11 cellular contexts compared by ENCODE assay signal in genomic region chr3:52039846-52040245, GRCh38. TPM values are rescaled to one million over a fixed set of nuclear protein-coding genes. Genes with fewer than 3 reads are reported as not detected.
A peak's percentile ranks its signal among the peaks of the same experiment; 100 is the strongest.
DNase-seq lines count a peak whose midpoint lies in the region; ATAC-seq and TF ChIP-seq lines count a peak whose summit lies in the region.
"Had no signal": no experiment of that assay in that cellular context is flagged by ENCODE, and none has a peak within 500 bp of the region (broad histone marks: within the 10 kb centered on the region; RNA-seq: fewer than 3 reads in every experiment).

No MANE protein-coding gene starts in this region.

- 28% methylated on average over 10 of the region's 17 CpGs; no CpG with 5 or more reads in 1 of the 2 experiments for WGBS in IMR-90 (ENCODE audit: extremely low coverage in 2 of 2, insufficient read length in 1 of 2), 2 experiments

- H3K4ac ChIP-seq in IMR-90 (ENCODE audit: low read depth, low read length) = no peak overlapping the region

- H3K9ac ChIP-seq in IMR-90 (ENCODE audit: low read depth, low read length) = no peak overlapping the region

- H4K8ac ChIP-seq in IMR-90 (ENCODE audit: low read depth in 2 of 2, low read length in 2 of 2) = no peak overlapping the region; a peak in 1 of 4 replicates

- no peak overlapping the region for H3K4me3 Mint-ChIP-seq in naive thymus-derived CD4-positive, alpha-beta T cell
- H3K4me3 Mint-ChIP-seq in GM23338 = no peak overlapping the region
- H3K4me3 Mint-ChIP-seq: CD8-positive, alpha-beta T cell had no signal

- no peaks in the 10 kb centered on the region for H3K9me2 ChIP-seq in GM23338 (ENCODE audit: insufficient read depth)

- H3K4me1 ChIP-seq in IMR-90 (ENCODE audit: control insufficient read depth, insufficient read depth, low read length) (no peaks in the 10 kb centered on the region), GM23338 (ENCODE audit: insufficient read depth) (no peaks in the 10 kb centered on the region)
- no peaks in the 10 kb centered on the region for H3K4me1 ChIP-seq in naive thymus-derived CD4-positive, alpha-beta T cell (ENCODE audit: control insufficient read depth in 2 of 2, insufficient read depth in 2 of 2, low read length in 2 of 2)

- no peak overlapping the region for H2AK5ac ChIP-seq in IMR-90 (ENCODE audit: low read depth, low read length)

- POLR2A ChIA-PET in IMR-90 (lab: Charles Lee; ENCODE audit: unreplicated experiment) = no interaction called here
- POLR2A ChIA-PET in naive thymus-derived CD4-positive, alpha-beta T cell (lab: Charles Lee) = no interaction called here

- in situ Hi-C loops in IMR-90 (cut with MboI; ENCODE audit: low sequenced_read_pairs) = no loop called here

- H3K4me2 ChIP-seq in IMR-90 (ENCODE audit: low read depth, low read length) = no peak overlapping the region
- H3K4me2 ChIP-seq in GM23338 = no peak overlapping the region

- H3K18ac ChIP-seq in IMR-90 (ENCODE audit: low read depth, low read length) = no peak overlapping the region

- no peaks in the 10 kb centered on the region for H4K20me1 ChIP-seq in IMR-90 (ENCODE audit: insufficient read depth, low read length)
- no peaks in the 10 kb centered on the region for H4K20me1 ChIP-seq in GM23338 (replicated peaks; ENCODE audit: insufficient read depth)

- H2BK5ac ChIP-seq in IMR-90 (ENCODE audit: low read depth, low read length, poor library complexity, severe bottlenecking) = no peak overlapping the region

- H2BK15ac ChIP-seq in IMR-90 (ENCODE audit: low read depth, low read length) = no peak overlapping the region

- DNase-seq in IMR-90 = no peak
- DNase-seq in cerebellum (ENCODE audit: low spot score) = peak; percentile 64
- DNase-seq in inferior parietal cortex (ENCODE audit: extremely low spot score) = peak; percentile 93
- peak; percentile 90 for DNase-seq in sciatic nerve (ENCODE audit: low spot score)
- DNase-seq in CD1c-positive myeloid dendritic cell (ENCODE audit: extremely low spot score) = no peak
- DNase-seq in naive thymus-derived CD4-positive, alpha-beta T cell = no peak
- no peak for DNase-seq in GM23338 (ENCODE audit: low spot score)
- DNase-seq: CD8-positive, alpha-beta T cell; effector memory CD4-positive, alpha-beta T cell; stimulated activated CD4-positive, alpha-beta T cell treated with anti-CD3 and anti-CD28 coated beads, Interleukin-15, amount 100 ng/mL, for 24 hours had no signal

- no peak overlapping the region for H4K91ac ChIP-seq in IMR-90 (ENCODE audit: insufficient read depth, low read depth, low read length)

- H3K14ac ChIP-seq in IMR-90 (replicated peaks; ENCODE audit: low read depth, low read length) = no peak overlapping the region

- H3K79me2 ChIP-seq in GM23338 (replicated peaks; ENCODE audit: insufficient read depth) = no peaks in the 10 kb centered on the region

- H3K27me3 Mint-ChIP-seq in naive thymus-derived CD4-positive, alpha-beta T cell = peaks cover 0 to 9% (median 0%) of the 10 kb centered on the region in 5 donors
- peaks cover 2% of the 10 kb centered on the region for H3K27me3 Mint-ChIP-seq in GM23338 (ENCODE audit: insufficient read depth, low read depth, poor library complexity)

- H3K27ac ChIP-seq in IMR-90 (ENCODE audit: insufficient read depth, low read length) = no peak overlapping the region
- H3K27ac ChIP-seq in naive thymus-derived CD4-positive, alpha-beta T cell (ENCODE audit: low read depth, low read length) = no peak overlapping the region
- H3K27ac ChIP-seq in GM23338 (ENCODE audit: low read depth) = no peak overlapping the region

- TF ChIP-seq POLR2A in IMR-90 (IDR thresholded peaks at IDR 0.05; ENCODE audit: low read depth, low read length) = no peak

- no peak overlapping the region for H3K27ac Mint-ChIP-seq in naive thymus-derived CD4-positive, alpha-beta T cell
- no peak overlapping the region for H3K27ac Mint-ChIP-seq in GM23338
- H3K27ac Mint-ChIP-seq: CD8-positive, alpha-beta T cell had no signal

- ATAC-seq in IMR-90 (ENCODE audit: low read depth) = no peak
- peak; percentile 92 for ATAC-seq in sciatic nerve
- ATAC-seq in GM21367 (IDR thresholded peaks at IDR 0.05; ENCODE audit: unreplicated experiment) = no peak
- ATAC-seq in naive thymus-derived CD4-positive, alpha-beta T cell = no peak
- ATAC-seq in GM23338 = no peak
- ATAC-seq: CD8-positive, alpha-beta T cell had no signal

- no peak overlapping the region for H4K5ac ChIP-seq in IMR-90 (ENCODE audit: low read depth, low read length)

- H3K4me1 Mint-ChIP-seq in naive thymus-derived CD4-positive, alpha-beta T cell = peaks cover 0 to 24% (median 17%) of the 10 kb centered on the region in 7 donors
- peaks cover 2% of the 10 kb centered on the region for H3K4me1 Mint-ChIP-seq in GM23338

- no peaks in the 10 kb centered on the region for H3K36me3 Mint-ChIP-seq in naive thymus-derived CD4-positive, alpha-beta T cell
- no peaks in the 10 kb centered on the region for H3K36me3 Mint-ChIP-seq in GM23338 (ENCODE audit: low read depth)
- H3K36me3 Mint-ChIP-seq: CD8-positive, alpha-beta T cell had no signal

- no peaks in the 10 kb centered on the region; the same call in 1 of the 2 replicates for H3K27me3 ChIP-seq in IMR-90 (ENCODE audit: control insufficient read depth, insufficient read depth, low read length)
- no peaks in the 10 kb centered on the region for H3K27me3 ChIP-seq in naive thymus-derived CD4-positive, alpha-beta T cell (ENCODE audit: control insufficient read depth in 2 of 2, insufficient read depth in 2 of 2, low read length in 2 of 2)
- no peaks in the 10 kb centered on the region for H3K27me3 ChIP-seq in GM23338 (ENCODE audit: insufficient read depth)

- H3K9me3 Mint-ChIP-seq in naive thymus-derived CD4-positive, alpha-beta T cell = no peaks in the 10 kb centered on the region
- H3K9me3 Mint-ChIP-seq in GM23338 = peaks cover 3% of the 10 kb centered on the region; the same call in 1 of the 3 replicates
- H3K9me3 Mint-ChIP-seq: CD8-positive, alpha-beta T cell had no signal

- H2AFZ ChIP-seq in IMR-90 (replicated peaks; ENCODE audit: low read length, poor library complexity) = peak overlapping the region; percentile 4
- H2AFZ ChIP-seq in GM23338 = no peak overlapping the region

- H2BK20ac ChIP-seq in IMR-90 (ENCODE audit: low read depth, low read length) = no peak overlapping the region

- H3K36me3 ChIP-seq in IMR-90 (ENCODE audit: control insufficient read depth, insufficient read depth, low read length) (no peaks in the 10 kb centered on the region), GM23338 (ENCODE audit: insufficient read depth) (no peaks in the 10 kb centered on the region)
- no peaks in the 10 kb centered on the region for H3K36me3 ChIP-seq in naive thymus-derived CD4-positive, alpha-beta T cell (ENCODE audit: control insufficient read depth in 2 of 3, insufficient read depth in 3 of 3, low read length in 3 of 3)

- H3F3A ChIP-seq in GM23338 (replicated peaks; ENCODE audit: low read depth) = no peaks in the 10 kb centered on the region

- no peak overlapping the region for H3K23ac ChIP-seq in IMR-90 (ENCODE audit: low read depth, low read length)

- TF ChIP-seq CTCF in IMR-90 (conservative IDR thresholded peaks at IDR 0.05; ENCODE audit: low read depth, low read length) (no peak), GM23338 (conservative IDR thresholded peaks at IDR 0.05; ENCODE audit: low read depth in 2 of 2) (no peak)

- H2AK9ac ChIP-seq in IMR-90 (replicated peaks; ENCODE audit: low read depth, low read length, poor library complexity) = no peak overlapping the region

- no TSS peak for BruUV-seq in IMR-90 (replicated peaks; lab: Mats Ljungman, UMichigan)

- CTCF ChIA-PET in IMR-90 (lab: Yijun Ruan, JAX) = no interaction called here
- CTCF ChIA-PET in naive thymus-derived CD4-positive, alpha-beta T cell (lab: Charles Lee) = no interaction called here

- TF ChIP-seq RAD21 in IMR-90 (IDR thresholded peaks at IDR 0.05; ENCODE audit: low read length) = no peak

- H3K79me1 ChIP-seq in IMR-90 (ENCODE audit: low read depth in 1 of 2, low read length in 2 of 2) = no peaks in the 10 kb centered on the region

- no peaks in the 10 kb centered on the region; the same call in 1 of the 2 replicates for H3K9me1 ChIP-seq in IMR-90 (ENCODE audit: insufficient read depth, low read length)

- no peaks in the 10 kb centered on the region for H3K9me3 ChIP-seq in IMR-90 (ENCODE audit: control insufficient read depth, insufficient read depth, low read length)
- H3K9me3 ChIP-seq in naive thymus-derived CD4-positive, alpha-beta T cell (ENCODE audit: control insufficient read depth in 2 of 3, low read length in 3 of 3) = no peaks in the 10 kb centered on the region

- dilution Hi-C loops in IMR-90 (cut with HindIII; ENCODE audit: low sequenced_read_pairs, unreplicated experiment) = no loop called here

- H3K4me3 ChIP-seq in IMR-90 (ENCODE audit: insufficient read depth, low read depth, low read length) = no peak overlapping the region
- H3K4me3 ChIP-seq in naive thymus-derived CD4-positive, alpha-beta T cell (ENCODE audit: low read length) = no peak overlapping the region
- no peak overlapping the region for H3K4me3 ChIP-seq in GM23338

- H3K56ac ChIP-seq in IMR-90 (ENCODE audit: extremely low read depth, insufficient read depth, low read length) = no peak overlapping the region

- no peak overlapping the region for H2BK120ac ChIP-seq in IMR-90 (ENCODE audit: low read depth, low read length)

- intact Hi-C loops in IMR-90 (cut with micrococcal nuclease) = no loop called here
- intact Hi-C loops in sciatic nerve (cut with DNase I) = no loop called here
- intact Hi-C loops in naive thymus-derived CD4-positive, alpha-beta T cell (cut with micrococcal nuclease) = loop anchor here in 1 of 2 donors (5.0 kb wide), 1 partner anchor 37 kb away; no protein-coding TSS in a partner anchor

RNA-seq across cellular contexts. Expression of gene DUSP7, which starts 16.5 kb away (rescaled TPM):
- total RNA-seq in IMR-90 (2012; rRNA removed) = 9.3 and 9.7 TPM in 2 replicates
- polyA plus RNA-seq in IMR-90 (2012; rRNA removed) = 24.0 and 27.8 TPM in 2 replicates
- polyA plus RNA-seq in IMR-90 (2012; cell fraction: cytosol; rRNA removed) = 10.9 and 26.7 TPM in 2 replicates
- 8.9 and 16.8 TPM in 2 replicates for polyA plus RNA-seq in IMR-90 (2012; cell fraction: nucleus; rRNA removed; ENCODE audit: low replicate concordance)
- total RNA-seq in cerebellum = 6.0 TPM
- total RNA-seq in sciatic nerve = 22.1 TPM
- total RNA-seq in naive thymus-derived CD4-positive, alpha-beta T cell = 10 to 100 TPM; 12.6 to 41.5 (median 40.4) TPM
- polyA plus RNA-seq in naive thymus-derived CD4-positive, alpha-beta T cell = 1 to 10 TPM; 4.9 to 6.9 TPM
- 14.7 and 15.8 TPM in 2 replicates for total RNA-seq in GM23338 (2014; rRNA removed; shearing (Covaris generic))
- 5.6 and 5.9 TPM in 2 replicates for polyA plus RNA-seq in GM23338 (2016; fragmentation: Nextera tagmentation; extraction: Ambion mirVana)

RNA-seq across cellular contexts. Expression of gene RPL29, which starts 44.2 kb away (rescaled TPM):
- total RNA-seq in IMR-90 (2012; rRNA removed) = 1,798 and 2,081 TPM in 2 replicates
- 2,126 and 2,187 TPM in 2 replicates for polyA plus RNA-seq in IMR-90 (2012; rRNA removed)
- polyA plus RNA-seq in IMR-90 (2012; cell fraction: cytosol; rRNA removed) = 1,284 and 2,643 TPM in 2 replicates
- polyA plus RNA-seq in IMR-90 (2012; cell fraction: nucleus; rRNA removed; ENCODE audit: low replicate concordance) = 510 and 968 TPM in 2 replicates
- 334 TPM for total RNA-seq in cerebellum
- total RNA-seq in sciatic nerve = 753 TPM
- total RNA-seq in naive thymus-derived CD4-positive, alpha-beta T cell = 1,000 to 10,000 TPM; 1,152 to 1,744 (median 1,537) TPM
- 1,000 to 10,000 TPM; 1,720 to 2,133 TPM for polyA plus RNA-seq in naive thymus-derived CD4-positive, alpha-beta T cell
- 1,341 and 1,471 TPM in 2 replicates for total RNA-seq in GM23338 (2014; rRNA removed; shearing (Covaris generic))
- 1,864 and 1,983 TPM in 2 replicates for polyA plus RNA-seq in GM23338 (2016; fragmentation: Nextera tagmentation; extraction: Ambion mirVana)

RNA-seq across cellular contexts. Expression of gene ACY1, which starts 56.5 kb away (rescaled TPM):
- 21.1 and 22.0 TPM in 2 replicates for total RNA-seq in IMR-90 (2012; rRNA removed)
- polyA plus RNA-seq in IMR-90 (2012; rRNA removed) = 44.8 and 47.1 TPM in 2 replicates
- 44.3 and 84.7 TPM in 2 replicates for polyA plus RNA-seq in IMR-90 (2012; cell fraction: cytosol; rRNA removed)
- 49.3 and 84.6 TPM in 2 replicates for polyA plus RNA-seq in IMR-90 (2012; cell fraction: nucleus; rRNA removed; ENCODE audit: low replicate concordance)
- total RNA-seq in cerebellum = 8.0 TPM
- 21.9 TPM for total RNA-seq in sciatic nerve
- 10 to 100 TPM in 4 of 5 experiments, 1 to 10 TPM in 1; 7.8 to 28.3 (median 12.0) TPM for total RNA-seq in naive thymus-derived CD4-positive, alpha-beta T cell
- 10 to 100 TPM; 12.4 to 13.3 TPM for polyA plus RNA-seq in naive thymus-derived CD4-positive, alpha-beta T cell
- total RNA-seq in GM23338 (2014; rRNA removed; shearing (Covaris generic)) = 62.8 and 91.3 TPM in 2 replicates
- 35.8 and 38.4 TPM in 2 replicates for polyA plus RNA-seq in GM23338 (2016; fragmentation: Nextera tagmentation; extraction: Ambion mirVana)

Comparison
In these comparisons a context has a peak if more than half of its experiments do, and no peak if none do; other contexts are left out.
1. DNase-seq: peak in cerebellum (single experiment), inferior parietal cortex (single experiment) and sciatic nerve (single experiment); none in IMR-90 (single experiment), CD1c-positive myeloid dendritic cell (single experiment), naive thymus-derived CD4-positive, alpha-beta T cell (0 of 9) and GM23338 (single experiment).